1 cellular context compared by ENCODE assay signal in genomic region chr10:123614888-123615287, GRCh38.
TF ChIP-seq lines count a peak whose summit lies in the region.

No MANE protein-coding gene starts in this region.

TF ChIP-seq in HepG2, 621 proteins besides CTCF, POLR2A, EP300 and RAD21 (continued from another document and continues in another):
- TF ChIP-seq ZBTB40 (IDR thresholded peaks at IDR 0.05) = no peak
- TF ChIP-seq ZBTB40 (CRISPR knock-in tag; IDR thresholded peaks at IDR 0.05) = 0 out of 2 replicates have a peak, but pooled peaks have one; percentile 28
- no peak for TF ChIP-seq LCORL (IDR thresholded peaks at IDR 0.05)
- TF ChIP-seq LCORL (CRISPR knock-in tag; IDR thresholded peaks at IDR 0.05) = no peak
- TF ChIP-seq HES4 (CRISPR knock-in tag; IDR thresholded peaks at IDR 0.05; ENCODE audit: borderline replicate concordance) = peak; percentile 91
- peak; percentile 49; the same call in 1 of the 2 replicates for TF ChIP-seq THAP7 (CRISPR knock-in tag; IDR thresholded peaks at IDR 0.05)
- peak; percentile 68 for TF ChIP-seq XRCC5 (optimal IDR thresholded peaks at IDR 0.05; ENCODE audit: low read length)
- TF ChIP-seq ARNTL (CRISPR knock-in tag; IDR thresholded peaks at IDR 0.05) = no peak
- peak; percentile 50 for TF ChIP-seq ZNF18 (CRISPR knock-in tag; IDR thresholded peaks at IDR 0.05; ENCODE audit: insufficient replicate concordance)
- peak; percentile 85; the same call in 1 of the 2 replicates for TF ChIP-seq ZNF766 (CRISPR knock-in tag; IDR thresholded peaks at IDR 0.05; ENCODE audit: borderline replicate concordance)
- TF ChIP-seq ISX (CRISPR knock-in tag; conservative IDR thresholded peaks at IDR 0.05) = peak; percentile 73; the same call in 1 of the 2 replicates
- TF ChIP-seq, protein P1, sequence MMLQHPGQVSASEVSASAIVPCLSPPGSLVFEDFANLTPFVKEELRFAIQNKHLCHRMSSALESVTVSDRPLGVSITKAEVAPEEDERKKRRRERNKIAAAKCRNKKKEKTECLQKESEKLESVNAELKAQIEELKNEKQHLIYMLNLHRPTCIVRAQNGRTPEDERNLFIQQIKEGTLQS (CRISPR knock-in tag; IDR thresholded peaks at IDR 0.05) = peak; percentile 47; the same call in 1 of the 2 replicates
- TF ChIP-seq ZNF788 (CRISPR knock-in tag; IDR thresholded peaks at IDR 0.05; ENCODE audit: borderline replicate concordance) = peak; percentile 25; the same call in 1 of the 2 replicates
- no peak for TF ChIP-seq ZNF280B (CRISPR knock-in tag; IDR thresholded peaks at IDR 0.05; ENCODE audit: borderline replicate concordance)
- no peak for TF ChIP-seq ZNF503 (CRISPR knock-in tag; IDR thresholded peaks at IDR 0.05)
- peak; percentile 97 for TF ChIP-seq EHMT2 (IDR thresholded peaks at IDR 0.05; ENCODE audit: borderline replicate concordance, low read depth, low read length)
- no peak for TF ChIP-seq SOX13 (IDR thresholded peaks at IDR 0.05)
- TF ChIP-seq SOX13 (CRISPR knock-in tag; conservative IDR thresholded peaks at IDR 0.05 in 1 of 2, IDR thresholded peaks at IDR 0.05 in 1 of 2) = peak in 1 of 2 experiments; percentile 28; a peak in 1 of 4 replicates
- peak; percentile 77; the same call in 1 of the 2 replicates for TF ChIP-seq E2F2 (CRISPR knock-in tag; IDR thresholded peaks at IDR 0.05; ENCODE audit: borderline replicate concordance)
- TF ChIP-seq ZSCAN9 (CRISPR knock-in tag; IDR thresholded peaks at IDR 0.05; ENCODE audit: borderline replicate concordance) = peak; percentile 96
- peak; percentile 91 for TF ChIP-seq ZBTB26 (CRISPR knock-in tag; IDR thresholded peaks at IDR 0.05; ENCODE audit: borderline replicate concordance)
- TF ChIP-seq KLF15 (CRISPR knock-in tag; IDR thresholded peaks at IDR 0.05; ENCODE audit: borderline replicate concordance) = no peak
- peak; percentile 64; the same call in 1 of the 2 replicates for TF ChIP-seq BRCA1 (CRISPR knock-in tag; IDR thresholded peaks at IDR 0.05)
- TF ChIP-seq, protein P2, sequence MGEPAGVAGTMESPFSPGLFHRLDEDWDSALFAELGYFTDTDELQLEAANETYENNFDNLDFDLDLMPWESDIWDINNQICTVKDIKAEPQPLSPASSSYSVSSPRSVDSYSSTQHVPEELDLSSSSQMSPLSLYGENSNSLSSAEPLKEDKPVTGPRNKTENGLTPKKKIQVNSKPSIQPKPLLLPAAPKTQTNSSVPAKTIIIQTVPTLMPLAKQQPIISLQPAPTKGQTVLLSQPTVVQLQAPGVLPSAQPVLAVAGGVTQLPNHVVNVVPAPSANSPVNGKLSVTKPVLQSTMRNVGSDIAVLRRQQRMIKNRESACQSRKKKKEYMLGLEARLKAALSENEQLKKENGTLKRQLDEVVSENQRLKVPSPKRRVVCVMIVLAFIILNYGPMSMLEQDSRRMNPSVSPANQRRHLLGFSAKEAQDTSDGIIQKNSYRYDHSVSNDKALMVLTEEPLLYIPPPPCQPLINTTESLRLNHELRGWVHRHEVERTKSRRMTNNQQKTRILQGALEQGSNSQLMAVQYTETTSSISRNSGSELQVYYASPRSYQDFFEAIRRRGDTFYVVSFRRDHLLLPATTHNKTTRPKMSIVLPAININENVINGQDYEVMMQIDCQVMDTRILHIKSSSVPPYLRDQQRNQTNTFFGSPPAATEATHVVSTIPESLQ (CRISPR knock-in tag; conservative IDR thresholded peaks at IDR 0.05) = 0 out of 2 replicates have a peak, but pooled peaks have one; percentile 59
- no peak for TF ChIP-seq GTF3A (CRISPR knock-in tag; conservative IDR thresholded peaks at IDR 0.05)
- TF ChIP-seq ZNF629 (CRISPR knock-in tag; conservative IDR thresholded peaks at IDR 0.05) = 0 out of 2 replicates have a peak, but pooled peaks have one; percentile 13
- peak; percentile 40; the same call in 1 of the 2 replicates for TF ChIP-seq ZSCAN25 (CRISPR knock-in tag; IDR thresholded peaks at IDR 0.05)
- no peak for TF ChIP-seq ZNF570 (CRISPR knock-in tag; IDR thresholded peaks at IDR 0.05; ENCODE audit: borderline replicate concordance)
